1 cellular context compared by ENCODE assay signal in the genomic region with DNA sequence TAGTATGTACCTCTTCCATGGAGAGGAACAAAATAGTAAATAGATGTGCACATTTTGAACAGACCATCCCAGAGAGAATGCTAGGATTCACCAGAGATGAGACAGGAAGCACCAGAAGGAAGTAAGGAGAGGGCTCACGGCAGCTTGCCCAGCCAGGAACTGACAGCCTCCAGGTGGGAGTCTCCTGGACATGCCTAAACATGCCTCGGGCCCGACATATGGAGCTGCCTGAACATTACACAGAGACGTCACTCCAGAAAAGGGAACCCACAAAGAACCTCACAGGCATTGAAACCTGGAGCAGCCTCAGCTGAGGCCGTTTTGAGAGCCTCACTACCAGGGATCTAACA.
TF ChIP-seq lines count a peak whose summit lies in the region.

No MANE protein-coding gene starts in this region.

TF ChIP-seq in IMR-90, 13 proteins besides CTCF, POLR2A, EP300 and RAD21 (continued from another document):
- TF ChIP-seq, protein P1, sequence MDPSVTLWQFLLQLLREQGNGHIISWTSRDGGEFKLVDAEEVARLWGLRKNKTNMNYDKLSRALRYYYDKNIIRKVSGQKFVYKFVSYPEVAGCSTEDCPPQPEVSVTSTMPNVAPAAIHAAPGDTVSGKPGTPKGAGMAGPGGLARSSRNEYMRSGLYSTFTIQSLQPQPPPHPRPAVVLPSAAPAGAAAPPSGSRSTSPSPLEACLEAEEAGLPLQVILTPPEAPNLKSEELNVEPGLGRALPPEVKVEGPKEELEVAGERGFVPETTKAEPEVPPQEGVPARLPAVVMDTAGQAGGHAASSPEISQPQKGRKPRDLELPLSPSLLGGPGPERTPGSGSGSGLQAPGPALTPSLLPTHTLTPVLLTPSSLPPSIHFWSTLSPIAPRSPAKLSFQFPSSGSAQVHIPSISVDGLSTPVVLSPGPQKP (IDR thresholded peaks at IDR 0.05; ENCODE audit: borderline replicate concordance, low read depth, low read length), result no peak
- no peak for TF ChIP-seq USF2 (IDR thresholded peaks at IDR 0.05; ENCODE audit: low read depth, low read length)
- no peak for TF ChIP-seq CHD1 (IDR thresholded peaks at IDR 0.05; ENCODE audit: low read depth, low read length)
- TF ChIP-seq NFE2L2 (IDR thresholded peaks at IDR 0.05; ENCODE audit: low read depth, low read length), result no peak
- no peak for TF ChIP-seq CEBPB (IDR thresholded peaks at IDR 0.05; ENCODE audit: low read depth, low read length)
